ENCODE assay signal across 8 cellular contexts in the genomic region with DNA sequence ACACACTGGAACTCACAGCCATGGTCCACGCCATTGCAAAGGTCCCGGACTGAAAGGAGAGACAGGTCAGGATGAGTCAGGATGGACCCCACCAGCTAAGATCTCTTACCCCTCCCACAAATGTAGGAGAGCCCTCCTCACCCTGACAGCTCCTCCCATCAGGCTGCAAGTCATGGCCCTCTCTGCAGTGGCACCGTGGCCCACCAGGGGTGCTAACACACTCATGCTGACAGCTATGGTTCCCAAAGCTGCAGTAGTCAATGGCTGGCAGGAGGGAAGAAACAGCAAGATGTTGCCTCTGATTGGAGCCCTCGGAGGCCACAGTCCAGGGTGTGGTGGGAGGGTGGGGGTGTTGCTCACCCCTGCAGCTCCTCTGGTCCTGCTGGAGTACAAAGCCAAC.
DNase-seq lines count a peak whose midpoint lies in the region; ATAC-seq and TF ChIP-seq lines count a peak whose summit lies in the region.

No MANE protein-coding gene starts in this region.

- ATAC-seq in HG03442 (IDR thresholded peaks at IDR 0.05; ENCODE audit: unreplicated experiment) (peak; percentile 42), HG03565 (IDR thresholded peaks at IDR 0.05; ENCODE audit: unreplicated experiment) (no peak), HG03432 (IDR thresholded peaks at IDR 0.05; ENCODE audit: unreplicated experiment) (no peak)

- TF ChIP-seq CTCF in VCaP (conservative IDR thresholded peaks at IDR 0.05) = peak; percentile 38; the same call in 1 of the 2 replicates

- DNase-seq in NCI-H510A (lab: John Stamatoyannopoulos, UW) (peak; percentile 27), NCI-H510A treated with DMSO at 0.1 percent for 48 hours (lab: John Stamatoyannopoulos, UW) (no peak), islet precursor cell (peak; percentile 91)
- DNase-seq in central memory CD4-positive, alpha-beta T cell = no peak

- H3K27ac ChIP-seq in VCaP = no peak overlapping the region

Comparison
In these comparisons a context has a peak if more than half of its experiments do, and no peak if none do; other contexts are left out.
1. DNase-seq: peak in NCI-H510A (single experiment) and islet precursor cell (single experiment); none in NCI-H510A treated with DMSO at 0.1 percent for 48 hours (single experiment) and central memory CD4-positive, alpha-beta T cell (single experiment).